In genomic region chr16:85422374-85423185, GRCh38 we compare ENCODE assay signal across 1 cellular context.
TF ChIP-seq lines count a peak whose summit lies in the region.

No MANE protein-coding gene starts in this region.

TF ChIP-seq in HepG2, 621 proteins besides CTCF, POLR2A, EP300 and RAD21 (continued from another document and continues in another):
- TF ChIP-seq, protein P1, sequence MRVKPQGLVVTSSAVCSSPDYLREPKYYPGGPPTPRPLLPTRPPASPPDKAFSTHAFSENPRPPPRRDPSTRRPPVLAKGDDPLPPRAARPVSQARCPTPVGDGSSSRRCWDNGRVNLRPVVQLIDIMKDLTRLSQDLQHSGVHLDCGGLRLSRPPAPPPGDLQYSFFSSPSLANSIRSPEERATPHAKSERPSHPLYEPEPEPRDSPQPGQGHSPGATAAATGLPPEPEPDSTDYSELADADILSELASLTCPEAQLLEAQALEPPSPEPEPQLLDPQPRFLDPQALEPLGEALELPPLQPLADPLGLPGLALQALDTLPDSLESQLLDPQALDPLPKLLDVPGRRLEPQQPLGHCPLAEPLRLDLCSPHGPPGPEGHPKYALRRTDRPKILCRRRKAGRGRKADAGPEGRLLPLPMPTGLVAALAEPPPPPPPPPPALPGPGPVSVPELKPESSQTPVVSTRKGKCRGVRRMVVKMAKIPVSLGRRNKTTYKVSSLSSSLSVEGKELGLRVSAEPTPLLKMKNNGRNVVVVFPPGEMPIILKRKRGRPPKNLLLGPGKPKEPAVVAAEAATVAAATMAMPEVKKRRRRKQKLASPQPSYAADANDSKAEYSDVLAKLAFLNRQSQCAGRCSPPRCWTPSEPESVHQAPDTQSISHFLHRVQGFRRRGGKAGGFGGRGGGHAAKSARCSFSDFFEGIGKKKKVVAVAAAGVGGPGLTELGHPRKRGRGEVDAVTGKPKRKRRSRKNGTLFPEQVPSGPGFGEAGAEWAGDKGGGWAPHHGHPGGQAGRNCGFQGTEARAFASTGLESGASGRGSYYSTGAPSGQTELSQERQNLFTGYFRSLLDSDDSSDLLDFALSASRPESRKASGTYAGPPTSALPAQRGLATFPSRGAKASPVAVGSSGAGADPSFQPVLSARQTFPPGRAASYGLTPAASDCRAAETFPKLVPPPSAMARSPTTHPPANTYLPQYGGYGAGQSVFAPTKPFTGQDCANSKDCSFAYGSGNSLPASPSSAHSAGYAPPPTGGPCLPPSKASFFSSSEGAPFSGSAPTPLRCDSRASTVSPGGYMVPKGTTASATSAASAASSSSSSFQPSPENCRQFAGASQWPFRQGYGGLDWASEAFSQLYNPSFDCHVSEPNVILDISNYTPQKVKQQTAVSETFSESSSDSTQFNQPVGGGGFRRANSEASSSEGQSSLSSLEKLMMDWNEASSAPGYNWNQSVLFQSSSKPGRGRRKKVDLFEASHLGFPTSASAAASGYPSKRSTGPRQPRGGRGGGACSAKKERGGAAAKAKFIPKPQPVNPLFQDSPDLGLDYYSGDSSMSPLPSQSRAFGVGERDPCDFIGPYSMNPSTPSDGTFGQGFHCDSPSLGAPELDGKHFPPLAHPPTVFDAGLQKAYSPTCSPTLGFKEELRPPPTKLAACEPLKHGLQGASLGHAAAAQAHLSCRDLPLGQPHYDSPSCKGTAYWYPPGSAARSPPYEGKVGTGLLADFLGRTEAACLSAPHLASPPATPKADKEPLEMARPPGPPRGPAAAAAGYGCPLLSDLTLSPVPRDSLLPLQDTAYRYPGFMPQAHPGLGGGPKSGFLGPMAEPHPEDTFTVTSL (CRISPR knock-in tag; IDR thresholded peaks at IDR 0.05; ENCODE audit: borderline replicate concordance), result no peak; the same call in 1 of the 2 replicates
- 0 out of 2 replicates have a peak, but pooled peaks have one; percentile 79 for TF ChIP-seq WIZ (CRISPR knock-in tag; IDR thresholded peaks at IDR 0.05)
- 0 out of 2 replicates have a peak, but pooled peaks have one; percentile 47 for TF ChIP-seq KDM6A (CRISPR knock-in tag; IDR thresholded peaks at IDR 0.05; ENCODE audit: low read depth)
- no peak for TF ChIP-seq HDAC6 (IDR thresholded peaks at IDR 0.05; ENCODE audit: low read depth, low read length)
- TF ChIP-seq ZNF234 (CRISPR knock-in tag; conservative IDR thresholded peaks at IDR 0.05), result no peak
- TF ChIP-seq ZNF530 (CRISPR knock-in tag; IDR thresholded peaks at IDR 0.05; ENCODE audit: low read depth), result no peak
- no peak for TF ChIP-seq HES4 (CRISPR knock-in tag; IDR thresholded peaks at IDR 0.05; ENCODE audit: borderline replicate concordance)
- TF ChIP-seq ZBTB34 (CRISPR knock-in tag; IDR thresholded peaks at IDR 0.05), result 0 out of 2 replicates have a peak, but pooled peaks have one; percentile 31
- no peak for TF ChIP-seq ZNF282 (IDR thresholded peaks at IDR 0.05; ENCODE audit: partially characterized antibody)
- TF ChIP-seq ZMAT3 (CRISPR knock-in tag; conservative IDR thresholded peaks at IDR 0.05), result no peak
- TF ChIP-seq ZNF746 (CRISPR knock-in tag; IDR thresholded peaks at IDR 0.05), result peak; percentile 96
- peak; percentile 100 for TF ChIP-seq FOXP4 (CRISPR knock-in tag; IDR thresholded peaks at IDR 0.05)
- TF ChIP-seq, protein P2, sequence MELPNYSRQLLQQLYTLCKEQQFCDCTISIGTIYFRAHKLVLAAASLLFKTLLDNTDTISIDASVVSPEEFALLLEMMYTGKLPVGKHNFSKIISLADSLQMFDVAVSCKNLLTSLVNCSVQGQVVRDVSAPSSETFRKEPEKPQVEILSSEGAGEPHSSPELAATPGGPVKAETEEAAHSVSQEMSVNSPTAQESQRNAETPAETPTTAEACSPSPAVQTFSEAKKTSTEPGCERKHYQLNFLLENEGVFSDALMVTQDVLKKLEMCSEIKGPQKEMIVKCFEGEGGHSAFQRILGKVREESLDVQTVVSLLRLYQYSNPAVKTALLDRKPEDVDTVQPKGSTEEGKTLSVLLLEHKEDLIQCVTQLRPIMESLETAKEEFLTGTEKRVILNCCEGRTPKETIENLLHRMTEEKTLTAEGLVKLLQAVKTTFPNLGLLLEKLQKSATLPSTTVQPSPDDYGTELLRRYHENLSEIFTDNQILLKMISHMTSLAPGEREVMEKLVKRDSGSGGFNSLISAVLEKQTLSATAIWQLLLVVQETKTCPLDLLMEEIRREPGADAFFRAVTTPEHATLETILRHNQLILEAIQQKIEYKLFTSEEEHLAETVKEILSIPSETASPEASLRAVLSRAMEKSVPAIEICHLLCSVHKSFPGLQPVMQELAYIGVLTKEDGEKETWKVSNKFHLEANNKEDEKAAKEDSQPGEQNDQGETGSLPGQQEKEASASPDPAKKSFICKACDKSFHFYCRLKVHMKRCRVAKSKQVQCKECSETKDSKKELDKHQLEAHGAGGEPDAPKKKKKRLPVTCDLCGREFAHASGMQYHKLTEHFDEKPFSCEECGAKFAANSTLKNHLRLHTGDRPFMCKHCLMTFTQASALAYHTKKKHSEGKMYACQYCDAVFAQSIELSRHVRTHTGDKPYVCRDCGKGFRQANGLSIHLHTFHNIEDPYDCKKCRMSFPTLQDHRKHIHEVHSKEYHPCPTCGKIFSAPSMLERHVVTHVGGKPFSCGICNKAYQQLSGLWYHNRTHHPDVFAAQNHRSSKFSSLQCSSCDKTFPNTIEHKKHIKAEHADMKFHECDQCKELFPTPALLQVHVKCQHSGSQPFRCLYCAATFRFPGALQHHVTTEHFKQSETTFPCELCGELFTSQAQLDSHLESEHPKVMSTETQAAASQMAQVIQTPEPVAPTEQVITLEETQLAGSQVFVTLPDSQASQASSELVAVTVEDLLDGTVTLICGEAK (IDR thresholded peaks at IDR 0.05), result no peak
- TF ChIP-seq, protein P2 (CRISPR knock-in tag; IDR thresholded peaks at IDR 0.05), result no peak; the same call in 1 of the 2 replicates
- TF ChIP-seq BORCS8-MEF2B (CRISPR knock-in tag; IDR thresholded peaks at IDR 0.05), result peak; percentile 80
- TF ChIP-seq PHB2 (IDR thresholded peaks at IDR 0.05; ENCODE audit: partially characterized antibody), result no peak
- peak; percentile 48; the same call in 1 of the 2 replicates for TF ChIP-seq SSRP1 (CRISPR knock-in tag; IDR thresholded peaks at IDR 0.05)
- TF ChIP-seq NFE2L1 (CRISPR knock-in tag; IDR thresholded peaks at IDR 0.05; ENCODE audit: borderline replicate concordance), result no peak
- TF ChIP-seq MTF1 (CRISPR knock-in tag; IDR thresholded peaks at IDR 0.05), result no peak
- TF ChIP-seq MAFG (CRISPR knock-in tag; IDR thresholded peaks at IDR 0.05), result no peak
- TF ChIP-seq HNRNPUL1 (IDR thresholded peaks at IDR 0.05; ENCODE audit: low read depth, low read length), result no peak; the same call in 1 of the 2 replicates
- peak; percentile 92; the same call in 1 of the 2 replicates for TF ChIP-seq ZBTB20 (CRISPR knock-in tag; IDR thresholded peaks at IDR 0.05; ENCODE audit: borderline replicate concordance, low read depth)
- no peak for TF ChIP-seq ELF4 (CRISPR knock-in tag; IDR thresholded peaks at IDR 0.05; ENCODE audit: borderline replicate concordance)
- TF ChIP-seq, protein P3, sequence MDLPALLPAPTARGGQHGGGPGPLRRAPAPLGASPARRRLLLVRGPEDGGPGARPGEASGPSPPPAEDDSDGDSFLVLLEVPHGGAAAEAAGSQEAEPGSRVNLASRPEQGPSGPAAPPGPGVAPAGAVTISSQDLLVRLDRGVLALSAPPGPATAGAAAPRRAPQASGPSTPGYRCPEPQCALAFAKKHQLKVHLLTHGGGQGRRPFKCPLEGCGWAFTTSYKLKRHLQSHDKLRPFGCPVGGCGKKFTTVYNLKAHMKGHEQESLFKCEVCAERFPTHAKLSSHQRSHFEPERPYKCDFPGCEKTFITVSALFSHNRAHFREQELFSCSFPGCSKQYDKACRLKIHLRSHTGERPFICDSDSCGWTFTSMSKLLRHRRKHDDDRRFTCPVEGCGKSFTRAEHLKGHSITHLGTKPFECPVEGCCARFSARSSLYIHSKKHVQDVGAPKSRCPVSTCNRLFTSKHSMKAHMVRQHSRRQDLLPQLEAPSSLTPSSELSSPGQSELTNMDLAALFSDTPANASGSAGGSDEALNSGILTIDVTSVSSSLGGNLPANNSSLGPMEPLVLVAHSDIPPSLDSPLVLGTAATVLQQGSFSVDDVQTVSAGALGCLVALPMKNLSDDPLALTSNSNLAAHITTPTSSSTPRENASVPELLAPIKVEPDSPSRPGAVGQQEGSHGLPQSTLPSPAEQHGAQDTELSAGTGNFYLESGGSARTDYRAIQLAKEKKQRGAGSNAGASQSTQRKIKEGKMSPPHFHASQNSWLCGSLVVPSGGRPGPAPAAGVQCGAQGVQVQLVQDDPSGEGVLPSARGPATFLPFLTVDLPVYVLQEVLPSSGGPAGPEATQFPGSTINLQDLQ (CRISPR knock-in tag; IDR thresholded peaks at IDR 0.05), result no peak
- no peak for TF ChIP-seq ZNF879 (CRISPR knock-in tag; IDR thresholded peaks at IDR 0.05)
- TF ChIP-seq ZNF761 (CRISPR knock-in tag; conservative IDR thresholded peaks at IDR 0.05), result peak; percentile 91
- peak; percentile 38; the same call in 1 of the 2 replicates for TF ChIP-seq ZNF792 (CRISPR knock-in tag; IDR thresholded peaks at IDR 0.05)
- TF ChIP-seq ZSCAN30 (CRISPR knock-in tag; IDR thresholded peaks at IDR 0.05), result no peak
- TF ChIP-seq SRSF9 (IDR thresholded peaks at IDR 0.05; ENCODE audit: borderline replicate concordance, insufficient read depth, low read depth, low read length, poor library complexity, severe bottlenecking), result no peak
- TF ChIP-seq, protein P4, sequence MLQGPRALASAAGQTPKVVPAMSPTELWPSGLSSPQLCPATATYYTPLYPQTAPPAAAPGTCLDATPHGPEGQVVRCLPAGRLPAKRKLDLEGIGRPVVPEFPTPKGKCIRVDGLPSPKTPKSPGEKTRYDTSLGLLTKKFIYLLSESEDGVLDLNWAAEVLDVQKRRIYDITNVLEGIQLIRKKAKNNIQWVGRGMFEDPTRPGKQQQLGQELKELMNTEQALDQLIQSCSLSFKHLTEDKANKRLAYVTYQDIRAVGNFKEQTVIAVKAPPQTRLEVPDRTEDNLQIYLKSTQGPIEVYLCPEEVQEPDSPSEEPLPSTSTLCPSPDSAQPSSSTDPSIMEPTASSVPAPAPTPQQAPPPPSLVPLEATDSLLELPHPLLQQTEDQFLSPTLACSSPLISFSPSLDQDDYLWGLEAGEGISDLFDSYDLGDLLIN (CRISPR knock-in tag; IDR thresholded peaks at IDR 0.05; ENCODE audit: borderline replicate concordance), result peak; percentile 92; the same call in 1 of the 2 replicates
- no peak; the same call in 1 of the 2 replicates for TF ChIP-seq ZNF816 (CRISPR knock-in tag; IDR thresholded peaks at IDR 0.05; ENCODE audit: borderline replicate concordance)
